ENCODE assay signal across 1 cellular context in the genomic region with DNA sequence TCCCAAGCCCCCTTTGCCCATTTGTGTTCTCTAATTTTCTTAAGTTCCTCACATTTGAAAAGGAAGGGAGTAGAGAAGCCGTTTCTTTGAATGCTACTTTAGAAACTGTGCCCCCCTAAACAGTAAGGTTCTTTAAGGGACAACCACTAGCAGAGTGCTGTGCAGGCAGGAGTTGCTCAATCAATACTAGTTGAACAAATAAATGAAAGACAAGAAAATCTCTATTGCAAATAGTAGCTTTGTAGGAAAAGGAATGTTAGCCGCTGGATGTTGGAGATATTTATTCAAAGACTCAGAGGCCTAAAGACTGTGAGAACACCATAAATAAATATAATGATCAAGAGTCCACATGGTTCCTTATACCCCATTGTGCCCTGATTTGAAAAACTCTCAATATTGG.
TF ChIP-seq lines count a peak whose summit lies in the region.

No MANE protein-coding gene starts in this region.

TF ChIP-seq in HepG2, 621 proteins besides CTCF, POLR2A, EP300 and RAD21 (continued from another document and continues in another):
- TF ChIP-seq EHMT2 (IDR thresholded peaks at IDR 0.05; ENCODE audit: borderline replicate concordance, low read depth, low read length): peak; percentile 72; the same call in 1 of the 2 replicates
- peak; percentile 76 for TF ChIP-seq ISL2 (CRISPR knock-in tag; IDR thresholded peaks at IDR 0.05)
- TF ChIP-seq NCOR1 (IDR thresholded peaks at IDR 0.05; ENCODE audit: borderline replicate concordance, low read length): peak; percentile 58; the same call in 1 of the 2 replicates
- TF ChIP-seq SAP130 (CRISPR knock-in tag; IDR thresholded peaks at IDR 0.05; ENCODE audit: low read depth): peak; percentile 40; the same call in 1 of the 2 replicates
- TF ChIP-seq ZNF839 (CRISPR knock-in tag; IDR thresholded peaks at IDR 0.05; ENCODE audit: borderline replicate concordance): no peak
- TF ChIP-seq TCF12 (IDR thresholded peaks at IDR 0.05): no peak
- TF ChIP-seq TCF12 (CRISPR knock-in tag; IDR thresholded peaks at IDR 0.05): no peak
- no peak for TF ChIP-seq TEAD3 (CRISPR knock-in tag; optimal IDR thresholded peaks at IDR 0.05; ENCODE audit: borderline replicate concordance)
- TF ChIP-seq, protein P1, sequence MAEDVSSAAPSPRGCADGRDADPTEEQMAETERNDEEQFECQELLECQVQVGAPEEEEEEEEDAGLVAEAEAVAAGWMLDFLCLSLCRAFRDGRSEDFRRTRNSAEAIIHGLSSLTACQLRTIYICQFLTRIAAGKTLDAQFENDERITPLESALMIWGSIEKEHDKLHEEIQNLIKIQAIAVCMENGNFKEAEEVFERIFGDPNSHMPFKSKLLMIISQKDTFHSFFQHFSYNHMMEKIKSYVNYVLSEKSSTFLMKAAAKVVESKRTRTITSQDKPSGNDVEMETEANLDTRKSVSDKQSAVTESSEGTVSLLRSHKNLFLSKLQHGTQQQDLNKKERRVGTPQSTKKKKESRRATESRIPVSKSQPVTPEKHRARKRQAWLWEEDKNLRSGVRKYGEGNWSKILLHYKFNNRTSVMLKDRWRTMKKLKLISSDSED (CRISPR knock-in tag; IDR thresholded peaks at IDR 0.05): no peak
- no peak for TF ChIP-seq MLLT10 (CRISPR knock-in tag; IDR thresholded peaks at IDR 0.05)
- TF ChIP-seq GABPB1 (CRISPR knock-in tag; IDR thresholded peaks at IDR 0.05): no peak
- no peak for TF ChIP-seq HHEX (CRISPR knock-in tag; IDR thresholded peaks at IDR 0.05)
- TF ChIP-seq ZFX (CRISPR knock-in tag; IDR thresholded peaks at IDR 0.05; ENCODE audit: low read depth): no peak
- no peak for TF ChIP-seq YY1 (IDR thresholded peaks at IDR 0.05; ENCODE audit: insufficient read depth, insufficient replicate concordance, low read depth, low read length)
- TF ChIP-seq, protein P2, sequence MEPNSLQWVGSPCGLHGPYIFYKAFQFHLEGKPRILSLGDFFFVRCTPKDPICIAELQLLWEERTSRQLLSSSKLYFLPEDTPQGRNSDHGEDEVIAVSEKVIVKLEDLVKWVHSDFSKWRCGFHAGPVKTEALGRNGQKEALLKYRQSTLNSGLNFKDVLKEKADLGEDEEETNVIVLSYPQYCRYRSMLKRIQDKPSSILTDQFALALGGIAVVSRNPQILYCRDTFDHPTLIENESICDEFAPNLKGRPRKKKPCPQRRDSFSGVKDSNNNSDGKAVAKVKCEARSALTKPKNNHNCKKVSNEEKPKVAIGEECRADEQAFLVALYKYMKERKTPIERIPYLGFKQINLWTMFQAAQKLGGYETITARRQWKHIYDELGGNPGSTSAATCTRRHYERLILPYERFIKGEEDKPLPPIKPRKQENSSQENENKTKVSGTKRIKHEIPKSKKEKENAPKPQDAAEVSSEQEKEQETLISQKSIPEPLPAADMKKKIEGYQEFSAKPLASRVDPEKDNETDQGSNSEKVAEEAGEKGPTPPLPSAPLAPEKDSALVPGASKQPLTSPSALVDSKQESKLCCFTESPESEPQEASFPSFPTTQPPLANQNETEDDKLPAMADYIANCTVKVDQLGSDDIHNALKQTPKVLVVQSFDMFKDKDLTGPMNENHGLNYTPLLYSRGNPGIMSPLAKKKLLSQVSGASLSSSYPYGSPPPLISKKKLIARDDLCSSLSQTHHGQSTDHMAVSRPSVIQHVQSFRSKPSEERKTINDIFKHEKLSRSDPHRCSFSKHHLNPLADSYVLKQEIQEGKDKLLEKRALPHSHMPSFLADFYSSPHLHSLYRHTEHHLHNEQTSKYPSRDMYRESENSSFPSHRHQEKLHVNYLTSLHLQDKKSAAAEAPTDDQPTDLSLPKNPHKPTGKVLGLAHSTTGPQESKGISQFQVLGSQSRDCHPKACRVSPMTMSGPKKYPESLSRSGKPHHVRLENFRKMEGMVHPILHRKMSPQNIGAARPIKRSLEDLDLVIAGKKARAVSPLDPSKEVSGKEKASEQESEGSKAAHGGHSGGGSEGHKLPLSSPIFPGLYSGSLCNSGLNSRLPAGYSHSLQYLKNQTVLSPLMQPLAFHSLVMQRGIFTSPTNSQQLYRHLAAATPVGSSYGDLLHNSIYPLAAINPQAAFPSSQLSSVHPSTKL (CRISPR knock-in tag; IDR thresholded peaks at IDR 0.05): peak; percentile 84
- no peak for TF ChIP-seq HMGA1 (CRISPR knock-in tag; conservative IDR thresholded peaks at IDR 0.05)
- TF ChIP-seq ZSCAN9 (CRISPR knock-in tag; IDR thresholded peaks at IDR 0.05; ENCODE audit: borderline replicate concordance): no peak
- 0 out of 2 replicates have a peak, but pooled peaks have one; percentile 10 for TF ChIP-seq THRA (CRISPR knock-in tag; IDR thresholded peaks at IDR 0.05; ENCODE audit: borderline replicate concordance)
- no peak for TF ChIP-seq CAMTA2 (CRISPR knock-in tag; IDR thresholded peaks at IDR 0.05; ENCODE audit: borderline replicate concordance)
- TF ChIP-seq WIZ (CRISPR knock-in tag; IDR thresholded peaks at IDR 0.05): no peak
- TF ChIP-seq ZNF724P (CRISPR knock-in tag; IDR thresholded peaks at IDR 0.05; ENCODE audit: borderline replicate concordance): no peak
- TF ChIP-seq CEBPB (IDR thresholded peaks at IDR 0.05; ENCODE audit: borderline replicate concordance, low read depth, low read length): peak; percentile 96
- no peak for TF ChIP-seq JUN (CRISPR knock-in tag; IDR thresholded peaks at IDR 0.05)
- TF ChIP-seq ZNF280B (CRISPR knock-in tag; IDR thresholded peaks at IDR 0.05; ENCODE audit: borderline replicate concordance): no peak
- no peak for TF ChIP-seq ZNF703 (CRISPR knock-in tag; IDR thresholded peaks at IDR 0.05; ENCODE audit: borderline replicate concordance)
- no peak for TF ChIP-seq SNAPC4 (CRISPR knock-in tag; IDR thresholded peaks at IDR 0.05)
- TF ChIP-seq PAF1 (CRISPR knock-in tag; IDR thresholded peaks at IDR 0.05): no peak
- no peak for TF ChIP-seq ZNF737 (CRISPR knock-in tag; IDR thresholded peaks at IDR 0.05; ENCODE audit: borderline replicate concordance)
- TF ChIP-seq ETS1 (CRISPR knock-in tag; IDR thresholded peaks at IDR 0.05): no peak
- TF ChIP-seq HNF1A (IDR thresholded peaks at IDR 0.05; ENCODE audit: low read depth): no peak
- TF ChIP-seq HNF1A (CRISPR knock-in tag; IDR thresholded peaks at IDR 0.05; ENCODE audit: borderline replicate concordance): peak; percentile 28; the same call in 1 of the 2 replicates
- TF ChIP-seq ZSCAN5A (CRISPR knock-in tag; IDR thresholded peaks at IDR 0.05; ENCODE audit: borderline replicate concordance): peak; percentile 47; the same call in 1 of the 2 replicates
- TF ChIP-seq ETV5 (CRISPR knock-in tag; IDR thresholded peaks at IDR 0.05; ENCODE audit: borderline replicate concordance): no peak
- no peak for TF ChIP-seq PPARG (CRISPR knock-in tag; conservative IDR thresholded peaks at IDR 0.05)
- TF ChIP-seq ZNF773 (CRISPR knock-in tag; IDR thresholded peaks at IDR 0.05; ENCODE audit: borderline replicate concordance): no peak
- TF ChIP-seq, protein P3, sequence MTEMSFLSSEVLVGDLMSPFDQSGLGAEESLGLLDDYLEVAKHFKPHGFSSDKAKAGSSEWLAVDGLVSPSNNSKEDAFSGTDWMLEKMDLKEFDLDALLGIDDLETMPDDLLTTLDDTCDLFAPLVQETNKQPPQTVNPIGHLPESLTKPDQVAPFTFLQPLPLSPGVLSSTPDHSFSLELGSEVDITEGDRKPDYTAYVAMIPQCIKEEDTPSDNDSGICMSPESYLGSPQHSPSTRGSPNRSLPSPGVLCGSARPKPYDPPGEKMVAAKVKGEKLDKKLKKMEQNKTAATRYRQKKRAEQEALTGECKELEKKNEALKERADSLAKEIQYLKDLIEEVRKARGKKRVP (CRISPR knock-in tag; IDR thresholded peaks at IDR 0.05): no peak
